In genomic region chr1:155253797-155254196, GRCh38 we compare ENCODE assay signal across 10 cellular contexts. TPM values are rescaled to one million over a fixed set of nuclear protein-coding genes. Genes with fewer than 3 reads are reported as not detected.
DNase-seq lines count a peak whose midpoint lies in the region; ATAC-seq, FAIRE-seq and TF ChIP-seq lines count a peak whose summit lies in the region.
"Had no signal": no experiment of that assay in that cellular context is flagged by ENCODE, and none has a peak within 500 bp of the region (broad histone marks: within the 10 kb centered on the region; RNA-seq: fewer than 3 reads in every experiment).

No MANE protein-coding gene starts in this region.

- POLR2A ChIA-PET in HCT116 (lab: Charles Lee), result no interaction called here
- POLR2A ChIA-PET in GM12878 (lab: Charles Lee), result interaction anchor here (0.5 kb wide), 1 partner anchor 50 kb away, joined by 3 read pairs; no protein-coding TSS in a partner anchor

- CTCF ChIA-PET in HCT116 (lab: Charles Lee) (interaction anchor here (1.5 kb wide), 1 partner anchor 81 kb away, joined by 3 read pairs; the partner anchor contains the start of gene KRTCAP2), GM12878 (lab: Yijun Ruan, JAX) (interaction anchor here (0.7 to 9.6 kb wide), 5 partner anchors 8 to 70 kb away, joined by 3 to 225 read pairs (median 74); partner anchors contain the start of genes CLK2, FDPS, HCN3 and RUSC1)

- H3K4me2 ChIP-seq in HCT116 (ENCODE audit: low read length) (peak overlapping the region; percentile 95), GM12878 (ENCODE audit: control insufficient read depth, insufficient read depth) (peak overlapping the region; percentile 97)

- RAD21 ChIA-PET in HCT116 (lab: Charles Lee; ENCODE audit: low non-redundant PET in 1 of 2, low total read pairs in 2 of 2, uncharacterized antibody in 2 of 2, unreplicated experiment in 2 of 2), result no interaction called here
- RAD21 ChIA-PET in GM12878 (lab: Charles Lee; ENCODE audit: unreplicated experiment), result interaction anchor here (0.5 to 5.2 kb wide), 2 partner anchors 69 to 302 kb away, joined by 4 to 81 read pairs; partner anchors contain the start of gene RUSC1

- TF ChIP-seq RAD21 in HCT116 (IDR thresholded peaks at IDR 0.05; ENCODE audit: low read depth) (no peak), GM12878 (IDR thresholded peaks at IDR 0.05; ENCODE audit: insufficient read depth, low read depth, low read length) (no peak)

- peak overlapping the region; percentile 81 for H3K9ac ChIP-seq in HCT116 (ENCODE audit: low read length)
- no peak overlapping the region for H3K9ac ChIP-seq in GM12878 (ENCODE audit: control insufficient read depth, insufficient read depth, low read length)

- SMC1A ChIA-PET in GM12878 (lab: Charles Lee; ENCODE audit: uncharacterized antibody, unreplicated experiment), result interaction anchor here (4.7 kb wide), 1 partner anchor 52 kb away, joined by 44 read pairs; the partner anchor contains the start of gene FDPS

- H3K4me3 ChIP-seq in HCT116 (replicated peaks in 1 of 2; ENCODE audit: low read depth in 1 of 2, low read length in 2 of 2) (peak overlapping the region; percentile 75 to 84), GM12878 (peak overlapping the region; percentile 92; the same call in 1 of the 2 replicates), lower lobe of right lung (peak overlapping the region; percentile 82)

- intact Hi-C loops in HCT116 (cut with micrococcal nuclease) (loop anchor here (5.0 kb wide), 1 partner anchor 54 kb away; the partner anchor contains the start of gene FDPS), GM12878 (cut with micrococcal nuclease; ENCODE audit: unreplicated experiment) (no loop called here), lower lobe of right lung (cut with DNase I) (no loop called here)

- no peak for ATAC-seq in HCT116
- ATAC-seq in GM12878, result no peak
- no peak for ATAC-seq in lower lobe of right lung
- no peak for ATAC-seq in HG03432 (IDR thresholded peaks at IDR 0.05; ENCODE audit: unreplicated experiment)
- ATAC-seq in omental fat pad (ENCODE audit: low FRiP score), result no peak
- ATAC-seq in GM21360 (IDR thresholded peaks at IDR 0.05; ENCODE audit: unreplicated experiment), result no peak

- no TSS peak for BruUV-seq in HCT116 (replicated peaks; lab: Mats Ljungman, UMichigan)
- BruUV-seq in GM12878 (replicated peaks; lab: Mats Ljungman, UMichigan), result no TSS peak

- no peak for DNase-seq in HCT116 (ENCODE audit: low read depth, low spot score)
- no peak for DNase-seq in GM12878 (ENCODE audit: low read depth, low spot score)
- no peak for DNase-seq in lower lobe of right lung
- no peak for DNase-seq in HTR-8/SVneo (ENCODE audit: insufficient read length, low spot score)
- no peak for DNase-seq in omental fat pad (ENCODE audit: low spot score)
- DNase-seq: effector CD4-positive, alpha-beta T cell; GDM1 had no signal

- H4K20me1 ChIP-seq in HCT116 (ENCODE audit: insufficient read depth), result no peaks in the 10 kb centered on the region
- no peaks in the 10 kb centered on the region for H4K20me1 ChIP-seq in GM12878 (ENCODE audit: control insufficient read depth, insufficient read depth)

- WGBS in GM12878 (ENCODE audit: insufficient coverage, insufficient replicate concordance, low lambda C conversion rate, missing lambda C conversion rate), result 81% methylated on average over 5 of the region's 5 CpGs

- H3K9me2 ChIP-seq in HCT116 (ENCODE audit: insufficient read depth), result no peaks in the 10 kb centered on the region

- H3K27me3 ChIP-seq in HCT116 (ENCODE audit: insufficient read depth, low read length) (no peaks in the 10 kb centered on the region), GM12878 (replicated peaks in 1 of 2; ENCODE audit: control insufficient read depth in 2 of 2, insufficient read depth in 2 of 2, low read length in 1 of 2) (no peaks in the 10 kb centered on the region), lower lobe of right lung (ENCODE audit: low read depth) (no peaks in the 10 kb centered on the region)

- no peak overlapping the region for H2AFZ ChIP-seq in HCT116 (ENCODE audit: low read depth, low read length, poor library complexity, severe bottlenecking)
- H2AFZ ChIP-seq in GM12878 (ENCODE audit: control insufficient read depth, low read depth, low read length), result no peak overlapping the region

- in situ Hi-C loops in GM12878 (cut with MboI), result no loop called here

- H3K27ac ChIP-seq in 22Rv1 (peak overlapping the region; percentile 70), HCT116 (ENCODE audit: low read depth, low read length) (peak overlapping the region; percentile 62), GM12878 (ENCODE audit: control insufficient read depth, insufficient read depth) (no peak overlapping the region), lower lobe of right lung (peak overlapping the region; percentile 11)

- TF ChIP-seq EP300 in GM12878 (IDR thresholded peaks at IDR 0.05; ENCODE audit: borderline replicate concordance in 1 of 2, control insufficient read depth in 1 of 2, low read depth in 2 of 2, low read length in 2 of 2), result no peak

- FAIRE-seq in GM12878 (lab: Jason Lieb, UNC) (no peak), HTR-8/SVneo (lab: Jason Lieb, UNC) (no peak)

- peaks cover 16 to 35% of the 10 kb centered on the region in 2 experiments; a peak in 3 of 4 replicates for H3K4me1 ChIP-seq in HCT116 (ENCODE audit: control insufficient read depth in 1 of 2, insufficient read depth in 2 of 2, low read length in 2 of 2)
- peaks cover 13% of the 10 kb centered on the region for H3K4me1 ChIP-seq in GM12878 (ENCODE audit: control insufficient read depth, insufficient read depth, low read length)
- H3K4me1 ChIP-seq in lower lobe of right lung, result peaks cover 34% of the 10 kb centered on the region

- H3K9me3 ChIP-seq in HCT116 (ENCODE audit: control insufficient read depth in 1 of 2, insufficient read depth in 1 of 2, low read depth in 1 of 2, low read length in 2 of 2), result no peaks in the 10 kb centered on the region
- H3K9me3 ChIP-seq in GM12878 (replicated peaks; ENCODE audit: control insufficient read depth, insufficient read depth, low read length), result no peaks in the 10 kb centered on the region
- no peaks in the 10 kb centered on the region for H3K9me3 ChIP-seq in lower lobe of right lung

- TF ChIP-seq CTCF in 22Rv1 (IDR thresholded peaks at IDR 0.05), result no peak
- TF ChIP-seq CTCF in HCT116 (IDR thresholded peaks at IDR 0.05 in 2 of 3, conservative IDR thresholded peaks at IDR 0.05 in 1 of 3; ENCODE audit: borderline replicate concordance in 1 of 3, insufficient read depth in 1 of 3, low read depth in 2 of 3, low read length in 2 of 3), result no peak
- no peak for TF ChIP-seq CTCF in GM12878 (IDR thresholded peaks at IDR 0.05 in 2 of 3, conservative IDR thresholded peaks at IDR 0.05 in 1 of 3; ENCODE audit: control insufficient read depth in 2 of 3, extremely low read depth in 1 of 3, insufficient read depth in 1 of 3, low read depth in 3 of 3, low read length in 3 of 3)
- no peak for TF ChIP-seq CTCF in lower lobe of right lung (IDR thresholded peaks at IDR 0.05)
- no peak for TF ChIP-seq CTCF in omental fat pad (IDR thresholded peaks at IDR 0.05)

- H3K79me2 ChIP-seq in HCT116 (ENCODE audit: insufficient read depth, low read length) (peaks cover 11% of the 10 kb centered on the region; the same call in 1 of the 2 replicates), GM12878 (ENCODE audit: control insufficient read depth, insufficient read depth, low read length) (peaks cover 7% of the 10 kb centered on the region)

- TF ChIP-seq POLR2A in HCT116 (IDR thresholded peaks at IDR 0.05; ENCODE audit: borderline replicate concordance, extremely low read depth, insufficient read depth, insufficient read length) (no peak), GM12878 (IDR thresholded peaks at IDR 0.05; ENCODE audit: low read depth, low read length) (no peak)

- H3K36me3 ChIP-seq in HCT116 (ENCODE audit: control insufficient read depth in 1 of 2, insufficient read depth in 2 of 2, low read length in 2 of 2) (peaks cover 6 to 8% of the 10 kb centered on the region in 2 experiments; a peak in 3 of 4 replicates), GM12878 (ENCODE audit: control insufficient read depth in 2 of 2, insufficient read depth in 2 of 2, low read length in 1 of 2) (peaks cover 0 to 1% of the 10 kb centered on the region in 2 experiments; a peak in 1 of 4 replicates), lower lobe of right lung (peaks cover 22% of the 10 kb centered on the region)

RNA-seq across cellular contexts. Expression of gene ENTREP3, which starts 1.5 kb away (rescaled TPM):
- total RNA-seq in HCT116 (2021; ENCODE audit: unreplicated experiment), result 69.9 TPM
- 41.9 and 50.3 TPM in 2 replicates for polyA plus RNA-seq in HCT116 (2012)
- total RNA-seq in GM12878 (2013; cell fraction: nucleolus; rRNA removed), result 10.8 and 12.7 TPM in 2 replicates
- total RNA-seq in GM12878 (2014; rRNA removed), result 5.0 TPM in 2 replicates
- total RNA-seq in GM12878 (2014; rRNA removed; fragmentation: Illumina TruSeq; extraction: Trizol), result 1.6 and 1.7 TPM in 2 replicates
- 29.5 and 31.8 TPM in 2 replicates for total RNA-seq in GM12878 (2021)
- 6.8 TPM for polyA plus RNA-seq in GM12878 (2011; ENCODE audit: low read depth)
- polyA plus RNA-seq in GM12878 (2011; rRNA removed), result 2.5 and 3.9 TPM in 2 replicates
- polyA plus RNA-seq in GM12878 (2011; cell fraction: cytosol; rRNA removed), result 6.8 and 6.9 TPM in 2 replicates
- 20.4 and 23.2 TPM in 2 replicates for polyA plus RNA-seq in GM12878 (2011; cell fraction: nucleus; rRNA removed)
- 17.1 and 19.2 TPM in 2 replicates for polyA plus RNA-seq in GM12878 (2012)
- polyA plus RNA-seq in GM12878 (2014; fragmentation: Illumina TruSeq; extraction: Trizol), result 3.2 and 6.4 TPM in 2 replicates
- 1 to 10 TPM; 2.5 to 3.8 TPM for polyA plus RNA-seq in GM12878 (2014; fragmentation: Nextera tagmentation; extraction: Ambion mirVana)
- polyA plus RNA-seq in GM12878 (2014; rRNA removed), result 13.8 and 19.7 TPM in 2 replicates
- 1 to 10 TPM; 2.8 to 3.7 TPM for polyA plus RNA-seq in GM12878 (2016; fragmentation: Nextera tagmentation; extraction: Ambion mirVana)
- 2.8 and 3.9 TPM in 2 replicates for polyA minus RNA-seq in GM12878 (2011; rRNA and poly(A)+ RNA removed)
- 4.9 and 7.1 TPM in 2 replicates for polyA minus RNA-seq in GM12878 (2011; cell fraction: cytosol; rRNA and poly(A)+ RNA removed)
- 3.6 and 7.3 TPM in 2 replicates for polyA minus RNA-seq in GM12878 (2011; cell fraction: nucleus; rRNA and poly(A)+ RNA removed)
- 22.9 TPM for total RNA-seq in lower lobe of right lung
- 10 to 100 TPM in 3 of 4 donors, 1 to 10 TPM in 1; 8.7 to 13.4 (median 11.9) TPM for total RNA-seq in omental fat pad

RNA-seq across cellular contexts. Expression of gene SCAMP3, which starts 8.4 kb away (rescaled TPM):
- total RNA-seq in HCT116 (2021; ENCODE audit: unreplicated experiment), result 64.2 TPM
- polyA plus RNA-seq in HCT116 (2012), result 69.6 and 72.5 TPM in 2 replicates
- 23.2 and 26.9 TPM in 2 replicates for total RNA-seq in GM12878 (2013; cell fraction: nucleolus; rRNA removed)
- total RNA-seq in GM12878 (2014; rRNA removed), result 82.3 and 90.4 TPM in 2 replicates
- 14.2 and 17.2 TPM in 2 replicates for total RNA-seq in GM12878 (2014; rRNA removed; fragmentation: Illumina TruSeq; extraction: Trizol)
- total RNA-seq in GM12878 (2021), result 73.3 and 82.1 TPM in 2 replicates
- 60.8 TPM for polyA plus RNA-seq in GM12878 (2011; ENCODE audit: low read depth)
- polyA plus RNA-seq in GM12878 (2011; rRNA removed), result 45.8 and 93.8 TPM in 2 replicates
- polyA plus RNA-seq in GM12878 (2011; cell fraction: cytosol; rRNA removed), result 143 and 152 TPM in 2 replicates
- polyA plus RNA-seq in GM12878 (2011; cell fraction: nucleus; rRNA removed), result 98.8 and 99.2 TPM in 2 replicates
- polyA plus RNA-seq in GM12878 (2012), result 58.7 and 60.7 TPM in 2 replicates
- polyA plus RNA-seq in GM12878 (2014; fragmentation: Illumina TruSeq; extraction: Trizol), result 34.0 and 50.2 TPM in 2 replicates
- 10 to 100 TPM; 55.1 to 84.1 TPM for polyA plus RNA-seq in GM12878 (2014; fragmentation: Nextera tagmentation; extraction: Ambion mirVana)
- polyA plus RNA-seq in GM12878 (2014; rRNA removed), result 133 and 143 TPM in 2 replicates
- polyA plus RNA-seq in GM12878 (2016; fragmentation: Nextera tagmentation; extraction: Ambion mirVana), result 100 to 1,000 TPM; 128 to 130 TPM
- polyA minus RNA-seq in GM12878 (2011; rRNA and poly(A)+ RNA removed), result 62.3 and 83.5 TPM in 2 replicates
- polyA minus RNA-seq in GM12878 (2011; cell fraction: cytosol; rRNA and poly(A)+ RNA removed), result 33.0 and 40.9 TPM in 2 replicates
- 18.5 and 24.1 TPM in 2 replicates for polyA minus RNA-seq in GM12878 (2011; cell fraction: nucleus; rRNA and poly(A)+ RNA removed)
- total RNA-seq in lower lobe of right lung, result 70.2 TPM
- total RNA-seq in omental fat pad, result 10 to 100 TPM; 48.2 to 72.9 (median 63.1) TPM

RNA-seq across cellular contexts. Expression of gene CLK2, which starts 19.5 kb away (rescaled TPM):
- total RNA-seq in HCT116 (2021; ENCODE audit: unreplicated experiment) (72.6 TPM), GM12878 (2014; rRNA removed) (42.3 and 45.9 TPM in 2 replicates), GM12878 (2014; rRNA removed; fragmentation: Illumina TruSeq; extraction: Trizol) (27.2 and 29.3 TPM in 2 replicates), GM12878 (2021) (62.3 and 63.1 TPM in 2 replicates), lower lobe of right lung (51.1 TPM), omental fat pad (10 to 100 TPM; 16.9 to 41.3 (median 32.7) TPM)
- polyA plus RNA-seq in HCT116 (2012), result 59.5 and 63.3 TPM in 2 replicates
- 90.4 and 96.0 TPM in 2 replicates for total RNA-seq in GM12878 (2013; cell fraction: nucleolus; rRNA removed)
- polyA plus RNA-seq in GM12878 (2011; ENCODE audit: low read depth), result 25.1 TPM
- polyA plus RNA-seq in GM12878 (2011; rRNA removed) (50.2 and 76.9 TPM in 2 replicates), GM12878 (2014; fragmentation: Illumina TruSeq; extraction: Trizol) (54.9 and 55.6 TPM in 2 replicates), GM12878 (2014; fragmentation: Nextera tagmentation; extraction: Ambion mirVana) (10 to 100 TPM; 11.1 to 17.8 TPM), GM12878 (2014; rRNA removed) (81.9 and 83.7 TPM in 2 replicates), GM12878 (2016; fragmentation: Nextera tagmentation; extraction: Ambion mirVana) (10 to 100 TPM; 23.4 to 27.5 TPM)
- 55.4 and 60.6 TPM in 2 replicates for polyA plus RNA-seq in GM12878 (2011; cell fraction: cytosol; rRNA removed)
- 687 and 698 TPM in 2 replicates for polyA plus RNA-seq in GM12878 (2011; cell fraction: nucleus; rRNA removed)
- 38.5 and 52.1 TPM in 2 replicates for polyA plus RNA-seq in GM12878 (2012)
- polyA minus RNA-seq in GM12878 (2011; rRNA and poly(A)+ RNA removed), result 64.9 and 65.5 TPM in 2 replicates
- polyA minus RNA-seq in GM12878 (2011; cell fraction: cytosol; rRNA and poly(A)+ RNA removed), result 14.3 and 18.9 TPM in 2 replicates
- polyA minus RNA-seq in GM12878 (2011; cell fraction: nucleus; rRNA and poly(A)+ RNA removed), result 76.3 and 124 TPM in 2 replicates

RNA-seq across cellular contexts. Expression of gene HCN3, which starts 23.5 kb away (rescaled TPM):
- 8.5 TPM for total RNA-seq in HCT116 (2021; ENCODE audit: unreplicated experiment)
- 6.3 TPM in 2 replicates for polyA plus RNA-seq in HCT116 (2012)
- 2.0 and 3.4 TPM in 2 replicates for total RNA-seq in GM12878 (2013; cell fraction: nucleolus; rRNA removed)
- 1.6 and 2.5 TPM in 2 replicates for total RNA-seq in GM12878 (2014; rRNA removed)
- 1.2 and 1.7 TPM in 2 replicates for total RNA-seq in GM12878 (2014; rRNA removed; fragmentation: Illumina TruSeq; extraction: Trizol)
- 2.5 and 2.8 TPM in 2 replicates for total RNA-seq in GM12878 (2021)
- polyA plus RNA-seq in GM12878 (2011; ENCODE audit: low read depth), result 1.1 TPM
- polyA plus RNA-seq in GM12878 (2011; rRNA removed), result 1.6 and 2.5 TPM in 2 replicates
- 2.6 and 3.6 TPM in 2 replicates for polyA plus RNA-seq in GM12878 (2011; cell fraction: cytosol; rRNA removed)
- polyA plus RNA-seq in GM12878 (2011; cell fraction: nucleus; rRNA removed), result 26.8 and 30.1 TPM in 2 replicates
- 1.8 and 1.9 TPM in 2 replicates for polyA plus RNA-seq in GM12878 (2012)
- 1.9 and 3.1 TPM in 2 replicates for polyA plus RNA-seq in GM12878 (2014; fragmentation: Illumina TruSeq; extraction: Trizol)
- under 1 TPM; 0.08 to 0.31 TPM for polyA plus RNA-seq in GM12878 (2014; fragmentation: Nextera tagmentation; extraction: Ambion mirVana)
- polyA plus RNA-seq in GM12878 (2014; rRNA removed), result 3.7 and 4.1 TPM in 2 replicates
- 1 to 10 TPM; 1.7 to 1.8 TPM for polyA plus RNA-seq in GM12878 (2016; fragmentation: Nextera tagmentation; extraction: Ambion mirVana)
- polyA minus RNA-seq in GM12878 (2011; rRNA and poly(A)+ RNA removed), result 1.4 and 1.6 TPM in 2 replicates
- polyA minus RNA-seq in GM12878 (2011; cell fraction: cytosol; rRNA and poly(A)+ RNA removed), result 1.7 and 3.6 TPM in 2 replicates
- polyA minus RNA-seq in GM12878 (2011; cell fraction: nucleus; rRNA and poly(A)+ RNA removed), result 2.3 and 5.5 TPM in 2 replicates
- total RNA-seq in lower lobe of right lung, result 4.2 TPM
- total RNA-seq in omental fat pad, result 1 to 10 TPM in 2 of 4 donors, under 1 TPM in 2; 0.36 to 2.3 (median 1.2) TPM

RNA-seq across cellular contexts. Expression of gene MTX1, which starts 45.3 kb away (rescaled TPM):
- total RNA-seq in HCT116 (2021; ENCODE audit: unreplicated experiment) (69.1 TPM), GM12878 (2014; rRNA removed) (82.7 and 92.0 TPM in 2 replicates), GM12878 (2014; rRNA removed; fragmentation: Illumina TruSeq; extraction: Trizol) (34.3 and 36.3 TPM in 2 replicates), GM12878 (2021) (42.9 and 47.4 TPM in 2 replicates), lower lobe of right lung (27.9 TPM), omental fat pad (10 to 100 TPM; 38.3 to 52.0 (median 40.8) TPM)
- 94.7 and 108 TPM in 2 replicates for polyA plus RNA-seq in HCT116 (2012)
- total RNA-seq in GM12878 (2013; cell fraction: nucleolus; rRNA removed), result 8.6 and 10.8 TPM in 2 replicates
- polyA plus RNA-seq in GM12878 (2011; ENCODE audit: low read depth), result 20.2 TPM
- polyA plus RNA-seq in GM12878 (2011; rRNA removed) (23.1 and 50.9 TPM in 2 replicates), GM12878 (2014; fragmentation: Illumina TruSeq; extraction: Trizol) (17.6 and 43.8 TPM in 2 replicates), GM12878 (2014; fragmentation: Nextera tagmentation; extraction: Ambion mirVana) (10 to 100 TPM; 15.8 to 25.5 TPM), GM12878 (2014; rRNA removed) (66.8 and 78.1 TPM in 2 replicates), GM12878 (2016; fragmentation: Nextera tagmentation; extraction: Ambion mirVana) (10 to 100 TPM; 72.7 to 74.5 TPM)
- polyA plus RNA-seq in GM12878 (2011; cell fraction: cytosol; rRNA removed), result 89.6 and 98.0 TPM in 2 replicates
- polyA plus RNA-seq in GM12878 (2011; cell fraction: nucleus; rRNA removed), result 55.7 and 58.1 TPM in 2 replicates
- polyA plus RNA-seq in GM12878 (2012), result 35.8 and 42.8 TPM in 2 replicates
- polyA minus RNA-seq in GM12878 (2011; rRNA and poly(A)+ RNA removed), result 23.8 and 50.1 TPM in 2 replicates
- 25.9 and 28.2 TPM in 2 replicates for polyA minus RNA-seq in GM12878 (2011; cell fraction: cytosol; rRNA and poly(A)+ RNA removed)
- 17.5 and 21.9 TPM in 2 replicates for polyA minus RNA-seq in GM12878 (2011; cell fraction: nucleus; rRNA and poly(A)+ RNA removed)
